ENCODE assay signal across 8 cellular contexts in the genomic region with DNA sequence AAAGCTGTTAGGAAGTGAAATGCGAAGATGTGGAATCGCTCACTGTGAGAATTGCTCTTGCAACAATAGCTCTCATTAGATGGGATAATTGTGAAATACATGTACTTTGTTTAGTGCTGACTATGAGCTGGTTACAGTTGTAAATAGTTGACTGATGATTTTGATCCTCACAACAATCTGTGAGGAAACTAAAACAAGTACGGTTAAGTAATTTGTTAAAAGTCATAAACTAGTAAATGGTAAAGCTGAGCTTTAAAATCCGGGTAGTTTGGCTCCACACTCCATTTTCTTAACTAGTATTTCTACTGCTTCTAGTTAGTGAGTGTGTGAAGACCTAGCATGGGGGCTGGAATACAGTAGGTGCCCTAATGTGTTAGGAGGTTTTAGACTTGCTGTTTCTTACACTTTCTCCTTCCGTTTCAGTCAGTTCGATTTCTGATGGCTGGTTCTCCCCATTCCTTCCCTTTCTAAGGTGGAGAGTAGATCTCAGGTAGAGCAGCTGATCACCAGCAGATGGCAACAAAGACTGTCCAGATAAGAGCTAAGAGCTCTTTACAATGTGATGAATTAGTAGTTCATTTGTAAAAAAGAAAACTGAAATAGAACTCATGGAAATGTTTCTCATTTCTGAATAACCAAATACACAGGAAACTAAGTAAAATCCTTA. TPM values are rescaled to one million over a fixed set of nuclear protein-coding genes. Genes with fewer than 3 reads are reported as not detected.
DNase-seq lines count a peak whose midpoint lies in the region; ATAC-seq, FAIRE-seq and TF ChIP-seq lines count a peak whose summit lies in the region.

No MANE protein-coding gene starts in this region.

- H3K27ac ChIP-seq in heart left ventricle (no peak overlapping the region), small intestine (ENCODE audit: low read depth in 1 of 2, low read length in 1 of 2) (no peak overlapping the region)

- H3K9me3 ChIP-seq in heart left ventricle (no peaks in the 10 kb centered on the region), small intestine (ENCODE audit: control insufficient read depth, low read depth) (no peaks in the 10 kb centered on the region)

- FAIRE-seq in small intestine (lab: Jason Lieb, UNC) = no peak

- H3K4me3 ChIP-seq in heart left ventricle = no peak overlapping the region
- H3K4me3 ChIP-seq in small intestine (ENCODE audit: low read depth in 1 of 2, low read length in 2 of 2) = no peak overlapping the region
- H3K4me3 ChIP-seq in lower leg skin (ENCODE audit: low read depth, poor library complexity, severe bottlenecking) = no peak overlapping the region

- POLR2A ChIA-PET in activated CD4-positive, alpha-beta T cell treated with anti-CD3 and anti-CD28 coated beads for 36 hours (lab: Charles Lee) = interaction anchor here (0.7 to 1.1 kb wide), 4 partner anchors 140 to 389 kb away, joined by 3 read pairs; no protein-coding TSS in a partner anchor
- POLR2A ChIA-PET in HEK293T (lab: Yijun Ruan, JAX) = interaction anchor here (1.5 to 2.0 kb wide), 4 partner anchors 16 to 166 kb away, joined by 6 to 16 read pairs (median 8); partner anchors contain the start of genes CALCB and CYP2R1

- no peak overlapping the region for H3K4me3 Mint-ChIP-seq in activated CD4-positive, alpha-beta T cell treated with anti-CD3 and anti-CD28 coated beads for 36 hours

- H3K4me1 ChIP-seq in heart left ventricle (peaks cover 0 to 24% (median 8%) of the 10 kb centered on the region in 12 donors), small intestine (ENCODE audit: control insufficient read depth in 2 of 2, insufficient read depth in 1 of 2, low read depth in 1 of 2, low read length in 1 of 2) (peaks cover 0 to 2% of the 10 kb centered on the region in 2 donors)

- ATAC-seq in activated CD4-positive, alpha-beta T cell treated with anti-CD3 and anti-CD28 coated beads for 36 hours = peak; percentile 24
- peak in 1 of 4 donors; percentile 24 for ATAC-seq in heart left ventricle

- 37 to 55% (median 51%) methylated on average over 6 of the region's 6 CpGs for WGBS in heart left ventricle, 4 donors
- 13 to 44% (median 21%) methylated on average over 6 of the region's 6 CpGs for WGBS in small intestine, 3 donors
- WGBS in lower leg skin, 2 donors = 30% methylated on average over 6 of the region's 6 CpGs

- CTCF ChIA-PET in activated CD4-positive, alpha-beta T cell treated with anti-CD3 and anti-CD28 coated beads for 36 hours (lab: Charles Lee) = interaction anchor here (0.6 to 7.1 kb wide), 93 partner anchors 8 to 604 kb away, joined by 3 to 194 read pairs (median 4); partner anchors contain the start of genes CALCB, CYP2R1, PDE3B and PSMA1
- CTCF ChIA-PET in HEK293T (lab: Yijun Ruan, JAX) = interaction anchor here (0.6 to 3.7 kb wide), 37 partner anchors 10 to 615 kb away, joined by 3 to 74 read pairs (median 5); partner anchors contain the start of genes CALCB and CYP2R1

- no peaks in the 10 kb centered on the region for H3K27me3 Mint-ChIP-seq in activated CD4-positive, alpha-beta T cell treated with anti-CD3 and anti-CD28 coated beads for 36 hours

- H3K36me3 ChIP-seq in heart left ventricle = no peaks in the 10 kb centered on the region
- H3K36me3 ChIP-seq in small intestine (ENCODE audit: control insufficient read depth in 2 of 2, insufficient read depth in 2 of 2, low read length in 2 of 2) = no peaks in the 10 kb centered on the region

- TF ChIP-seq CTCF in heart left ventricle (IDR thresholded peaks at IDR 0.05) = peak in 11 of 12 donors; percentile 30 to 59 (median 45)
- no peak for TF ChIP-seq CTCF in lower leg skin (IDR thresholded peaks at IDR 0.05)

- peaks cover 38% of the 10 kb centered on the region for H3K4me1 Mint-ChIP-seq in activated CD4-positive, alpha-beta T cell treated with anti-CD3 and anti-CD28 coated beads for 36 hours

- no peak overlapping the region for H3K27ac Mint-ChIP-seq in activated CD4-positive, alpha-beta T cell treated with anti-CD3 and anti-CD28 coated beads for 36 hours

- no peaks in the 10 kb centered on the region for H3K36me3 Mint-ChIP-seq in activated CD4-positive, alpha-beta T cell treated with anti-CD3 and anti-CD28 coated beads for 36 hours (ENCODE audit: low read depth)

- peak; percentile 60 for DNase-seq in activated CD4-positive, alpha-beta T cell treated with anti-CD3 and anti-CD28 coated beads for 36 hours
- DNase-seq in activated CD4-positive, alpha-beta T cell treated with anti-CD3 and anti-CD28 coated beads for 1 hour = no peak
- DNase-seq in HEK293T (ENCODE audit: extremely low spot score) (peak; percentile 41), NCI-H2196 treated with DMSO at 0.1 percent for 48 hours (lab: John Stamatoyannopoulos, UW; ENCODE audit: unreplicated experiment) (peak; percentile 55), heart left ventricle (no peak), small intestine (peak; percentile 55), lower leg skin (ENCODE audit: low spot score in 2 of 2) (no peak)
- peak; percentile 10 to 25 for DNase-seq in activated CD4-positive, alpha-beta T cell treated with anti-CD3 and anti-CD28 coated beads, Interleukin-2, amount 50 U/mL, for 48 hours

- intact Hi-C loops in activated CD4-positive, alpha-beta T cell treated with anti-CD3 and anti-CD28 coated beads for 36 hours (cut with DNase I, micrococcal nuclease) = loop anchor here (1.0 to 5.0 kb wide), 6 partner anchors 98 to 606 kb away; partner anchors contain the start of gene RRAS2 (in 1 of the 2)
- intact Hi-C loops in heart left ventricle (cut with DNase I) = loop anchor here (1.0 to 10.0 kb wide), 11 partner anchors 114 to 604 kb away; partner anchors contain the start of genes PDE3B (in 3 of the 10) and PSMA1 (in 1 of the 10)
- intact Hi-C loops in lower leg skin (cut with DNase I; ENCODE audit: low total_unique reads) = loop anchor here (5.0 kb wide), 1 partner anchor 116 kb away; no protein-coding TSS in a partner anchor

- H3K9me3 Mint-ChIP-seq in activated CD4-positive, alpha-beta T cell treated with anti-CD3 and anti-CD28 coated beads for 36 hours (ENCODE audit: low read depth) = no peaks in the 10 kb centered on the region

- H3K27me3 ChIP-seq in heart left ventricle = no peaks in the 10 kb centered on the region
- no peaks in the 10 kb centered on the region for H3K27me3 ChIP-seq in small intestine (ENCODE audit: control insufficient read depth in 2 of 2, insufficient read depth in 2 of 2, low read length in 2 of 2)

- TF ChIP-seq POLR2A in heart left ventricle (IDR thresholded peaks at IDR 0.05) = no peak
- TF ChIP-seq POLR2A in lower leg skin (IDR thresholded peaks at IDR 0.05) = no peak

TF ChIP-seq in HEK293T, 16 proteins besides CTCF, POLR2A, EP300 and RAD21:
- TF ChIP-seq FOXK2 (IDR thresholded peaks at IDR 0.05) = no peak
- TF ChIP-seq BHLHE40 (IDR thresholded peaks at IDR 0.05; ENCODE audit: borderline replicate concordance) = no peak
- no peak for TF ChIP-seq L3MBTL2 (conservative IDR thresholded peaks at IDR 0.05)
- no peak for TF ChIP-seq ELF4 (IDR thresholded peaks at IDR 0.05)
- no peak for TF ChIP-seq ARNT (IDR thresholded peaks at IDR 0.05)
- TF ChIP-seq LEF1 (IDR thresholded peaks at IDR 0.05; ENCODE audit: borderline replicate concordance) = no peak
- TF ChIP-seq HDGF (IDR thresholded peaks at IDR 0.05; ENCODE audit: borderline replicate concordance) = no peak
- no peak for TF ChIP-seq FOXM1 (IDR thresholded peaks at IDR 0.05; ENCODE audit: borderline replicate concordance)
- TF ChIP-seq NFRKB (IDR thresholded peaks at IDR 0.05) = no peak
- no peak for TF ChIP-seq CTBP1 (IDR thresholded peaks at IDR 0.05; ENCODE audit: borderline replicate concordance)

RNA-seq across cellular contexts. Expression of gene CYP2R1, which starts 16.3 kb away (rescaled TPM):
- 10 to 100 TPM; 13.1 to 14.8 TPM for total RNA-seq in activated CD4-positive, alpha-beta T cell treated with anti-CD3 and anti-CD28 coated beads for 36 hours
- total RNA-seq in heart left ventricle = 10 to 100 TPM in 2 of 9 donors, 1 to 10 TPM in 7; 4.4 to 12.3 (median 7.5) TPM
- 10 to 100 TPM; 12.3 to 13.7 TPM for polyA plus RNA-seq in heart left ventricle
- polyA plus RNA-seq in small intestine = 10 to 100 TPM; 17.5 to 53.2 (median 34.0) TPM
- total RNA-seq in lower leg skin = 10 to 100 TPM; 19.4 to 27.9 (median 26.1) TPM

Comparison
In these comparisons a context has a peak if more than half of its experiments do, and no peak if none do; other contexts are left out.
1. DNase-seq: peak in activated CD4-positive, alpha-beta T cell treated with anti-CD3 and anti-CD28 coated beads for 36 hours (single experiment), HEK293T (single experiment), NCI-H2196 treated with DMSO at 0.1 percent for 48 hours (single experiment), activated CD4-positive, alpha-beta T cell treated with anti-CD3 and anti-CD28 coated beads, Interleukin-2, amount 50 U/mL, for 48 hours (2 of 2) and small intestine (single experiment); none in activated CD4-positive, alpha-beta T cell treated with anti-CD3 and anti-CD28 coated beads for 1 hour (single experiment), heart left ventricle (0 of 5) and lower leg skin (0 of 2).
2. CTCF ChIP-seq: peak in heart left ventricle (11 of 12); none in lower leg skin (0 of 3).